In the genomic region with DNA sequence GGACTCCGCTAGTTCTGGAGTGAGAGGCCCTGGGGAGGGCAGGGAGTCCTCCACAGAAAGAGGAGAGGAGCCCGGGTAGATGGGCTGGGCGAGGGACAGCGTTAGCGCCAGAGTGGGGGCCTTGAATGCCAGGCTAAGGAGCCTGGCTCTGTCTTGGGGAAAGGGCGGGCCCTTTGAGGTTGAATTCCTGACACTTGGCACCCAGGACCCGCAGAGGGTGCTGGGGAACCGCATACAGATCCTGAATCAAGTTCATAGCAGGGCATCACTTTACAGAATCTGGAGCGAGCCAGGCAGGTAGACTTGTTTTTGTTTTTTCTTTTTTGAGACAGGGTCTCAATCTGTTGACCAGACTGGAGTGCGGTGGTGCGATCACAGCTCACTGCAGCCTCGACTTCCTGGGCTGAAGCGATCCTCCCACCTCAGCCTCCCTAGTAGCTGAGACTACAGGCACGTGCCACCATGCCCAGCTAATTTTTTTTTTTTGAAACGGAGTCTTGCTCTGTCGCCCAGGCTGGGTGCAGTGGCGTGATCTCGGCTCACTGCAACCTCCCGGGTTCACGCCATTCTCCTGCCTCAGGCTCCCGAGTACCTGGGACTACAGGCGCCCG, we compare ENCODE assay signal across 1 cellular context.
TF ChIP-seq lines count a peak whose summit lies in the region.

No MANE protein-coding gene starts in this region.

TF ChIP-seq in IMR-90, 13 proteins besides CTCF, POLR2A, EP300 and RAD21:
- TF ChIP-seq CEBPB (IDR thresholded peaks at IDR 0.05; ENCODE audit: low read depth, low read length): no peak
- TF ChIP-seq, protein P1, sequence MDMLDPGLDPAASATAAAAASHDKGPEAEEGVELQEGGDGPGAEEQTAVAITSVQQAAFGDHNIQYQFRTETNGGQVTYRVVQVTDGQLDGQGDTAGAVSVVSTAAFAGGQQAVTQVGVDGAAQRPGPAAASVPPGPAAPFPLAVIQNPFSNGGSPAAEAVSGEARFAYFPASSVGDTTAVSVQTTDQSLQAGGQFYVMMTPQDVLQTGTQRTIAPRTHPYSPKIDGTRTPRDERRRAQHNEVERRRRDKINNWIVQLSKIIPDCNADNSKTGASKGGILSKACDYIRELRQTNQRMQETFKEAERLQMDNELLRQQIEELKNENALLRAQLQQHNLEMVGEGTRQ (IDR thresholded peaks at IDR 0.05; ENCODE audit: low read depth, low read length): no peak
- TF ChIP-seq BHLHE40 (IDR thresholded peaks at IDR 0.05; ENCODE audit: low read depth, low read length): no peak
- no peak for TF ChIP-seq MAZ (IDR thresholded peaks at IDR 0.05; ENCODE audit: borderline replicate concordance, low read depth, low read length)
- TF ChIP-seq RFX5 (IDR thresholded peaks at IDR 0.05; ENCODE audit: low read depth, low read length): no peak
- TF ChIP-seq NFE2L2 (IDR thresholded peaks at IDR 0.05; ENCODE audit: low read depth, low read length): no peak
TF ChIP-seq in IMR-90: peak in this region for 0.
